ENCODE assay signal across 9 cellular contexts in genomic region chr17:18732438-18732837, GRCh38. TPM values are rescaled to one million over a fixed set of nuclear protein-coding genes. Genes with fewer than 3 reads are reported as not detected.
DNase-seq lines count a peak whose midpoint lies in the region; ATAC-seq, FAIRE-seq and TF ChIP-seq lines count a peak whose summit lies in the region.
"Not testable (repeated sequence)": the region's sequence is repeated elsewhere in the genome, so short reads cannot be mapped to it uniquely, and the experiment has no call there.
"Had no signal": no experiment of that assay in that cellular context is flagged by ENCODE, and none has a peak within 500 bp of the region (broad histone marks: within the 10 kb centered on the region; RNA-seq: fewer than 3 reads in every experiment).

No MANE protein-coding gene starts in this region.

- H3K4me1 ChIP-seq in RWPE2 (ENCODE audit: insufficient read depth, poor library complexity, severe bottlenecking); left lung; upper lobe of right lung: not testable (repeated sequence)

- peak; percentile 8 for DNase-seq in EH (ENCODE audit: low read depth)
- DNase-seq in HTR-8/SVneo (ENCODE audit: insufficient read length, low spot score); RWPE2 (ENCODE audit: low spot score); bronchial epithelial cell (ENCODE audit: low read depth); left lung; upper lobe of right lung: not testable (repeated sequence)

- not testable (repeated sequence) for H3K36me3 ChIP-seq in RWPE2 (ENCODE audit: low read depth); bronchial epithelial cell (ENCODE audit: control insufficient read depth, insufficient read depth, low read length); left lung; upper lobe of right lung

- not testable (repeated sequence) for H3K27me3 ChIP-seq in RWPE2 (ENCODE audit: insufficient read depth, poor library complexity, severe bottlenecking); bronchial epithelial cell (ENCODE audit: control insufficient read depth, insufficient read depth, low read length); left lung; upper lobe of right lung

- H3K9me3 ChIP-seq in RWPE2 (ENCODE audit: severe bottlenecking); left lung; upper lobe of right lung: not testable (repeated sequence)

- not testable (repeated sequence) for TF ChIP-seq CTCF in RWPE2 (IDR thresholded peaks at IDR 0.05; ENCODE audit: poor library complexity, severe bottlenecking); bronchial epithelial cell (IDR thresholded peaks at IDR 0.05; ENCODE audit: insufficient read depth, low read length, severe bottlenecking); left lung (IDR thresholded peaks at IDR 0.05); upper lobe of right lung (IDR thresholded peaks at IDR 0.05)

- intact Hi-C loops in left lung (cut with DNase I); upper lobe of right lung (cut with DNase I): not testable (repeated sequence)

- ATAC-seq in RWPE2 (ENCODE audit: low read depth) (peak; percentile 61; the same call in 2 of the 3 replicates), esophagus mucosa (peak; percentile 34), left lung (peak; percentile 73), upper lobe of right lung (peak; percentile 9)

- not testable (repeated sequence) for H3K27ac ChIP-seq in RWPE2 (ENCODE audit: poor library complexity, severe bottlenecking); left lung; upper lobe of right lung

- peak; percentile 95 for FAIRE-seq in HTR-8/SVneo (lab: Jason Lieb, UNC)
- peak; percentile 97 for FAIRE-seq in bronchial epithelial cell (lab: Jason Lieb, UNC)

- H3K4me3 ChIP-seq in RWPE2 (ENCODE audit: severe bottlenecking); bronchial epithelial cell (ENCODE audit: low read depth, low read length); left lung; upper lobe of right lung: not testable (repeated sequence)

RNA-seq across cellular contexts. Expression of gene FBXW10, which starts 11.4 kb away (rescaled TPM):
- total RNA-seq in bronchial epithelial cell (not detected in 2 replicates), esophagus mucosa (0.16 TPM), left lung (under 1 TPM in 1 of 2 donors, not detected in 1; 0.55 TPM), upper lobe of right lung (not detected)
- total RNA-seq: A172; CD4-positive, alpha-beta memory T cell had no signal

RNA-seq across cellular contexts. Expression of gene TVP23B, which starts 48.5 kb away (rescaled TPM):
- total RNA-seq in bronchial epithelial cell (152 and 172 TPM in 2 replicates), esophagus mucosa (24.1 TPM), left lung (10 to 100 TPM; 38.5 to 48.6 TPM), upper lobe of right lung (42.1 TPM)

RNA-seq across cellular contexts. Expression of gene FOXO3B, which starts 50.3 kb away (rescaled TPM):
- total RNA-seq in bronchial epithelial cell = 0.64 and 2.1 TPM in 2 replicates
- total RNA-seq in esophagus mucosa = 0.36 TPM
- 1 to 10 TPM; 2.2 to 2.6 TPM for total RNA-seq in left lung
- 3.1 TPM for total RNA-seq in upper lobe of right lung

Comparison
In these comparisons a context has a peak if more than half of its experiments do, and no peak if none do; other contexts are left out.
1. ATAC-seq: peak in every context shown above with its lines; median percentile 73 in left lung; 61 in RWPE2; 34 in esophagus mucosa; 9 in upper lobe of right lung.